13 cellular contexts compared by ENCODE assay signal in the genomic region with DNA sequence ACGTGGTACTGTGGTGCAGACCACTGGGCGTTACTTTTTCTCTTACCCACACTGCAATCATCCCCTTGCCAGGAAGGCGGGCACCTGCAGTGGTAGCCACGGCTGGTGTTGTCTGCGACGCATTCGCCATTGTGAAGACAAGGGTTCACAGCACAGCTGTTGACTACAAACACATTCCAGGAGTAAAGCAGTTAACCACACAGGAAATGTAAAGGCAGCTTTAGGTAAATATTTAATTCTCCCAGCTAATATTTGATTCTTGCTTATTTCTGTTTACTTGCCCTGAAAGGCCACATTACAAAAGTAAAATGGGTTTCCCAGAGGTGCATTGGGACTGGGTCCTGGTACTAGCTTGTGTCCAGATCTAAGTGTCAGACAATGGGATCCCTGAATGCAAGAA.
"Had no signal": no experiment of that assay in that cellular context is flagged by ENCODE, and none has a peak within 500 bp of the region (broad histone marks: within the 10 kb centered on the region; RNA-seq: fewer than 3 reads in every experiment).

No MANE protein-coding gene starts in this region.

- H3K9me3 ChIP-seq: ascending aorta, esophagus squamous epithelium, thoracic aorta had no signal

- H2AFZ ChIP-seq: parathyroid adenoma had no signal

- H3K9me3 Mint-ChIP-seq: stimulated activated naive CD8-positive, alpha-beta T cell treated with anti-CD3 and anti-CD28 coated beads, Interleukin-15, amount 100 ng/mL, for 72 hours had no signal

- DNase-seq: activated CD4-positive, alpha-beta T cell treated with anti-CD3 and anti-CD28 coated beads for 48 hours; activated CD8-positive, alpha-beta memory T cell treated with anti-CD3 and anti-CD28 coated beads, Interleukin-2, amount 50 U/mL, for 48 hours; activated CD8-positive, alpha-beta T cell treated with anti-CD3 and anti-CD28 coated beads, Interleukin-2, amount 10 ng/mL, durations not matched to agents 7 days and 5 days; activated naive CD4-positive, alpha-beta T cell; esophagus squamous epithelium; foreskin keratinocyte; retina; stimulated activated CD4-positive, alpha-beta T cell treated with anti-CD3 and anti-CD28 coated beads, Interleukin-15, amount 100 ng/mL, for 24 hours; stimulated activated CD4-positive, alpha-beta T cell treated with anti-CD3 and anti-CD28 coated beads, Interleukin-4, amount 100 ng/mL, for 24 hours; stimulated activated naive CD8-positive, alpha-beta T cell treated with anti-CD3 and anti-CD28 coated beads, Interleukin-15, amount 100 ng/mL, for 72 hours had no signal

- H3K9ac ChIP-seq: parathyroid adenoma had no signal

- H3K4me1 ChIP-seq: ascending aorta, foreskin keratinocyte, parathyroid adenoma had no signal

- H3K4me3 Mint-ChIP-seq: activated CD8-positive, alpha-beta T cell treated with anti-CD3 and anti-CD28 coated beads, Interleukin-2, amount 10 ng/mL, durations not matched to agents 7 days and 5 days; stimulated activated naive CD8-positive, alpha-beta T cell treated with anti-CD3 and anti-CD28 coated beads, Interleukin-15, amount 100 ng/mL, for 72 hours had no signal

- H3K27me3 Mint-ChIP-seq: stimulated activated naive CD8-positive, alpha-beta T cell treated with anti-CD3 and anti-CD28 coated beads, Interleukin-15, amount 100 ng/mL, for 72 hours had no signal

- ATAC-seq: activated CD8-positive, alpha-beta T cell treated with anti-CD3 and anti-CD28 coated beads, Interleukin-2, amount 10 ng/mL, durations not matched to agents 7 days and 5 days; foreskin keratinocyte; stimulated activated naive CD8-positive, alpha-beta T cell treated with anti-CD3 and anti-CD28 coated beads, Interleukin-15, amount 100 ng/mL, for 72 hours had no signal

- H3K27ac ChIP-seq: ascending aorta, foreskin keratinocyte, parathyroid adenoma, thoracic aorta had no signal

- H3K27ac Mint-ChIP-seq: stimulated activated naive CD8-positive, alpha-beta T cell treated with anti-CD3 and anti-CD28 coated beads, Interleukin-15, amount 100 ng/mL, for 72 hours had no signal

- H3K4me3 ChIP-seq: ascending aorta, esophagus squamous epithelium, thoracic aorta had no signal

- H3K27me3 ChIP-seq: ascending aorta, esophagus squamous epithelium, foreskin keratinocyte had no signal
